Comparison of ENCODE assay signal across 13 cellular contexts in genomic region chr22:22857607-22858558, GRCh38. TPM values are rescaled to one million over a fixed set of nuclear protein-coding genes. Genes with fewer than 3 reads are reported as not detected.
A peak's percentile ranks its signal among the peaks of the same experiment; 100 is the strongest.
DNase-seq lines count a peak whose midpoint lies in the region; ATAC-seq and TF ChIP-seq lines count a peak whose summit lies in the region.
"Had no signal": no experiment of that assay in that cellular context is flagged by ENCODE, and none has a peak within 500 bp of the region (broad histone marks: within the 10 kb centered on the region; RNA-seq: fewer than 3 reads in every experiment).

No MANE protein-coding gene starts in this region.

- no peak for ATAC-seq in left ventricle myocardium superior
- no peak for ATAC-seq in HG02870 (IDR thresholded peaks at IDR 0.05; ENCODE audit: unreplicated experiment)

- TF ChIP-seq EP300 in esophagus muscularis mucosa (IDR thresholded peaks at IDR 0.05): no peak

- no peak overlapping the region for H3K27ac ChIP-seq in right atrium auricular region
- H3K27ac ChIP-seq in esophagus muscularis mucosa (replicated peaks in 1 of 4): no peak overlapping the region
- no peak overlapping the region for H3K27ac ChIP-seq in thymus (ENCODE audit: low read depth)

- H3K36me3 ChIP-seq in right atrium auricular region: no peaks in the 10 kb centered on the region
- H3K36me3 ChIP-seq in esophagus muscularis mucosa: no peaks in the 10 kb centered on the region
- peaks cover 4% of the 10 kb centered on the region for H3K36me3 ChIP-seq in thymus (ENCODE audit: control insufficient read depth, insufficient read depth)

- DNase-seq in right atrium auricular region (ENCODE audit: low spot score) (peak; percentile 34), left ventricle myocardium superior (no peak), NCI-H82 (lab: John Stamatoyannopoulos, UW) (peak; percentile 70), esophagus muscularis mucosa (ENCODE audit: extremely low spot score) (peak; percentile 82), DMS79 (lab: John Stamatoyannopoulos, UW) (no peak), NCI-H2227 (lab: John Stamatoyannopoulos, UW; ENCODE audit: unreplicated experiment) (no peak)
- DNase-seq: CD4-positive, CD25-positive, alpha-beta regulatory T cell; H9; NCI-H1048; NCI-H748 treated with DMSO at 0.1 percent for 48 hours; SHP77 treated with DMSO at 0.1 percent for 48 hours had no signal

- H3K27me3 ChIP-seq in right atrium auricular region: no peaks in the 10 kb centered on the region
- H3K27me3 ChIP-seq in esophagus muscularis mucosa: peaks cover 0 to 40% (median 0%) of the 10 kb centered on the region in 4 donors
- no peaks in the 10 kb centered on the region for H3K27me3 ChIP-seq in thymus (ENCODE audit: control insufficient read depth, insufficient read depth)

- intact Hi-C loops in left ventricle myocardium superior (cut with micrococcal nuclease) (no loop called here), esophagus muscularis mucosa (cut with DNase I) (no loop called here)

- H3K4me3 ChIP-seq in right atrium auricular region (no peak overlapping the region), esophagus muscularis mucosa (no peak overlapping the region), thymus (ENCODE audit: low read length) (peak overlapping the region; percentile 24)

- H3K9me3 ChIP-seq in right atrium auricular region (no peaks in the 10 kb centered on the region), esophagus muscularis mucosa (no peaks in the 10 kb centered on the region), thymus (ENCODE audit: control insufficient read depth) (no peaks in the 10 kb centered on the region)

- H3K4me1 ChIP-seq in right atrium auricular region (no peaks in the 10 kb centered on the region), esophagus muscularis mucosa (no peaks in the 10 kb centered on the region), thymus (ENCODE audit: control insufficient read depth, insufficient read depth, low read length) (peaks cover 46% of the 10 kb centered on the region)

- TF ChIP-seq POLR2A in esophagus muscularis mucosa (IDR thresholded peaks at IDR 0.05; ENCODE audit: low read depth): no peak

- 85% methylated on average over 7 of the region's 9 CpGs for WGBS in esophagus muscularis mucosa
- 91% methylated on average over 9 of the region's 9 CpGs for WGBS in thymus

- no peak for TF ChIP-seq CTCF in right atrium auricular region (IDR thresholded peaks at IDR 0.05)
- no peak for TF ChIP-seq CTCF in esophagus muscularis mucosa (IDR thresholded peaks at IDR 0.05)

RNA-seq across cellular contexts. Expression of gene IGLL5, which starts 29.7 kb away (rescaled TPM):
- 1 to 10 TPM in 1 of 2 donors, under 1 TPM in 1; 0.59 to 1.4 TPM for total RNA-seq in right atrium auricular region
- total RNA-seq in left ventricle myocardium superior: 0.92 TPM
- total RNA-seq in esophagus muscularis mucosa: 1 to 10 TPM in 1 of 4 donors, under 1 TPM in 2, not detected in 1; 0.39 to 1.3 (median 0.80) TPM
- 29.9 TPM for polyA plus RNA-seq in thymus
- total RNA-seq: H9 had no signal

Comparison
In these comparisons a context has a peak if more than half of its experiments do, and no peak if none do; other contexts are left out.
1. DNase-seq: peak in right atrium auricular region (single experiment), NCI-H82 (single experiment) and esophagus muscularis mucosa (single experiment); none in left ventricle myocardium superior (single experiment), DMS79 (single experiment) and NCI-H2227 (single experiment).